Comparison of ENCODE assay signal across 19 cellular contexts in genomic region chr7:101598981-101599681, GRCh38. TPM values are rescaled to one million over a fixed set of nuclear protein-coding genes. Genes with fewer than 3 reads are reported as not detected.
A peak's percentile ranks its signal among the peaks of the same experiment; 100 is the strongest.
DNase-seq lines count a peak whose midpoint lies in the region; ATAC-seq and TF ChIP-seq lines count a peak whose summit lies in the region.
"Had no signal": no experiment of that assay in that cellular context is flagged by ENCODE, and none has a peak within 500 bp of the region (broad histone marks: within the 10 kb centered on the region; RNA-seq: fewer than 3 reads in every experiment).

No MANE protein-coding gene starts in this region.

- no peak for TF ChIP-seq POLR2A in vagina (IDR thresholded peaks at IDR 0.05)

- peaks cover 5% of the 10 kb centered on the region for H3K4me1 Mint-ChIP-seq in neural progenitor cell

- no peaks in the 10 kb centered on the region for H4K20me1 ChIP-seq in neural progenitor cell (ENCODE audit: low read depth)

- intact Hi-C loops in vagina (cut with DNase I): no loop called here

- no peak overlapping the region for H3K9ac ChIP-seq in neural progenitor cell

- no peaks in the 10 kb centered on the region for H3K36me3 Mint-ChIP-seq in neural progenitor cell
- H3K36me3 Mint-ChIP-seq: activated naive CD4-positive, alpha-beta T cell treated with anti-CD3 and anti-CD28 coated beads, Interleukin-2, amount 50 U/mL, for 72 hours; IgD-negative memory B cell had no signal

- H3K27ac ChIP-seq in HEK293 (ENCODE audit: extremely low read depth, low read depth, low read length): no peak overlapping the region
- no peak overlapping the region for H3K27ac ChIP-seq in neural progenitor cell
- peak overlapping the region; percentile 56 for H3K27ac ChIP-seq in vagina
- H3K27ac ChIP-seq in effector memory CD4-positive, alpha-beta T cell (ENCODE audit: insufficient read depth, low read length, poor library complexity, severe bottlenecking): no peak overlapping the region

- H3K27me3 Mint-ChIP-seq in neural progenitor cell (ENCODE audit: insufficient read depth, low read depth): peaks cover 9% of the 10 kb centered on the region

- H3K4me3 ChIP-seq in HEK293 (ENCODE audit: low read depth, low read length): no peak overlapping the region
- H3K4me3 ChIP-seq in foreskin fibroblast (ENCODE audit: low read depth in 1 of 2, low read length in 2 of 2): no peak overlapping the region
- H3K4me3 ChIP-seq in neural progenitor cell: no peak overlapping the region
- H3K4me3 ChIP-seq in vagina: no peak overlapping the region
- H3K4me3 ChIP-seq in effector memory CD4-positive, alpha-beta T cell (ENCODE audit: insufficient read depth, low read depth, low read length, poor library complexity, severe bottlenecking): no peak overlapping the region
- H3K4me3 ChIP-seq: MG63 had no signal

- TF ChIP-seq CTCF in HEK293 (tag by site-specific recombination; IDR thresholded peaks at IDR 0.05) (no peak), foreskin fibroblast (IDR thresholded peaks at IDR 0.05; ENCODE audit: low read depth, low read length) (no peak), neural progenitor cell (IDR thresholded peaks at IDR 0.05) (no peak), vagina (IDR thresholded peaks at IDR 0.05) (no peak)

- ATAC-seq in HG03196 (IDR thresholded peaks at IDR 0.05; ENCODE audit: unreplicated experiment): no peak
- ATAC-seq: activated naive CD4-positive, alpha-beta T cell treated with anti-CD3 and anti-CD28 coated beads, Interleukin-2, amount 50 U/mL, for 72 hours had no signal

- H3K4me3 Mint-ChIP-seq in neural progenitor cell: no peak overlapping the region
- H3K4me3 Mint-ChIP-seq: activated T-helper 1 cell treated with anti-CD3 and anti-CD28 coated beads, Interleukin-12 subunit alpha, Interleukin-12 subunit beta, Interleukin-2, Interleukin-4 antibody, amounts not matched to agents 30 ng/mL and 10 ng/mL and 1 ng/mL, durations not matched to agents 14 hours and 24 hours and 36 hours; IgD-negative memory B cell had no signal

- peaks cover 5% of the 10 kb centered on the region for H3K27me3 ChIP-seq in neural progenitor cell
- H3K27me3 ChIP-seq in vagina: no peaks in the 10 kb centered on the region
- H3K27me3 ChIP-seq in effector memory CD4-positive, alpha-beta T cell (replicated peaks; ENCODE audit: control insufficient read depth, insufficient read depth, low read length, poor library complexity, severe bottlenecking): no peaks in the 10 kb centered on the region
- H3K27me3 ChIP-seq: MG63 had no signal

- H3K79me2 ChIP-seq in neural progenitor cell (ENCODE audit: low read depth): no peaks in the 10 kb centered on the region

- H3K4me1 ChIP-seq in HEK293 (ENCODE audit: control insufficient read depth, insufficient read depth, low read length) (no peaks in the 10 kb centered on the region), neural progenitor cell (peaks cover 7% of the 10 kb centered on the region), vagina (peaks cover 14% of the 10 kb centered on the region)
- no peaks in the 10 kb centered on the region for H3K4me1 ChIP-seq in effector memory CD4-positive, alpha-beta T cell (ENCODE audit: control insufficient read depth, insufficient read depth, low read length, poor library complexity, severe bottlenecking)

- no peak overlapping the region for H3K27ac Mint-ChIP-seq in neural progenitor cell
- H3K27ac Mint-ChIP-seq: activated naive CD4-positive, alpha-beta T cell treated with anti-CD3 and anti-CD28 coated beads, Interleukin-2, amount 50 U/mL, for 72 hours; activated T-helper 1 cell treated with anti-CD3 and anti-CD28 coated beads, Interleukin-12 subunit alpha, Interleukin-12 subunit beta, Interleukin-2, Interleukin-4 antibody, amounts not matched to agents 30 ng/mL and 10 ng/mL and 1 ng/mL, durations not matched to agents 14 hours and 24 hours and 36 hours; IgD-negative memory B cell had no signal

- POLR2A ChIA-PET in HEK293 (lab: Yijun Ruan, JAX): no interaction called here

- H3K9me3 ChIP-seq in HEK293 (ENCODE audit: control insufficient read depth, insufficient read depth, low read depth, low read length): no peaks in the 10 kb centered on the region
- H3K9me3 ChIP-seq in neural progenitor cell (ENCODE audit: low read depth): no peaks in the 10 kb centered on the region
- no peaks in the 10 kb centered on the region for H3K9me3 ChIP-seq in vagina
- H3K9me3 ChIP-seq in effector memory CD4-positive, alpha-beta T cell (ENCODE audit: control insufficient read depth, low read length): no peaks in the 10 kb centered on the region
- H3K9me3 ChIP-seq: MG63 had no signal

- DNase-seq in foreskin fibroblast: peak; percentile 34 to 60
- no peak for DNase-seq in neural progenitor cell (ENCODE audit: low spot score)
- peak in 1 of 2 donors; percentile 91 for DNase-seq in vagina (ENCODE audit: extremely low spot score in 2 of 2)
- no peak for DNase-seq in effector memory CD4-positive, alpha-beta T cell
- no peak for DNase-seq in mucosa of gallbladder (ENCODE audit: low spot score)
- DNase-seq: activated CD4-positive, alpha-beta T cell treated with anti-CD3 and anti-CD28 coated beads for 1 hour; HCEC 1CT; MG63; midbrain; NCI-H510A treated with DMSO at 0.1 percent for 48 hours; stimulated activated CD4-positive, alpha-beta T cell treated with anti-CD3 and anti-CD28 coated beads, Interleukin-15, amount 100 ng/mL, for 24 hours had no signal

- no peak overlapping the region for H3K4me2 ChIP-seq in neural progenitor cell

- peaks cover 7% of the 10 kb centered on the region for H3F3A ChIP-seq in neural progenitor cell (ENCODE audit: low read depth)

- H3K36me3 ChIP-seq in HEK293 (ENCODE audit: control insufficient read depth in 2 of 2, insufficient read depth in 1 of 2, low read length in 2 of 2) (no peaks in the 10 kb centered on the region), neural progenitor cell (no peaks in the 10 kb centered on the region), vagina (no peaks in the 10 kb centered on the region)
- no peaks in the 10 kb centered on the region for H3K36me3 ChIP-seq in effector memory CD4-positive, alpha-beta T cell (ENCODE audit: control insufficient read depth, insufficient read depth, low read length)
- H3K36me3 ChIP-seq: MG63 had no signal

- peak overlapping the region; percentile 31 for H2AFZ ChIP-seq in neural progenitor cell (replicated peaks)

- CTCF ChIA-PET in HEK293 (lab: Yijun Ruan, JAX): interaction anchor here (1.5 to 2.4 kb wide), 2 partner anchors 56 to 638 kb away, joined by 4 to 8 read pairs; no protein-coding TSS in a partner anchor

- H3K9me3 Mint-ChIP-seq in neural progenitor cell: no peaks in the 10 kb centered on the region
- H3K9me3 Mint-ChIP-seq: activated naive CD4-positive, alpha-beta T cell treated with anti-CD3 and anti-CD28 coated beads, Interleukin-2, amount 50 U/mL, for 72 hours; activated T-helper 1 cell treated with anti-CD3 and anti-CD28 coated beads, Interleukin-12 subunit alpha, Interleukin-12 subunit beta, Interleukin-2, Interleukin-4 antibody, amounts not matched to agents 30 ng/mL and 10 ng/mL and 1 ng/mL, durations not matched to agents 14 hours and 24 hours and 36 hours; IgD-negative memory B cell had no signal

TF ChIP-seq in HEK293, 187 proteins besides CTCF, POLR2A, EP300 and RAD21 (continues in another document):
- TF ChIP-seq ZNF558 (tag by site-specific recombination; IDR thresholded peaks at IDR 0.05) (no peak), ZNF610 (tag by site-specific recombination; IDR thresholded peaks at IDR 0.05; ENCODE audit: borderline replicate concordance) (no peak), ZIC2 (tag by site-specific recombination; IDR thresholded peaks at IDR 0.05) (peak; percentile 72), ZNF341 (tag by site-specific recombination; IDR thresholded peaks at IDR 0.05; ENCODE audit: low read depth) (no peak), ZNF654 (tag by site-specific recombination; IDR thresholded peaks at IDR 0.05; ENCODE audit: low read depth) (no peak)
- TF ChIP-seq, protein P1, sequence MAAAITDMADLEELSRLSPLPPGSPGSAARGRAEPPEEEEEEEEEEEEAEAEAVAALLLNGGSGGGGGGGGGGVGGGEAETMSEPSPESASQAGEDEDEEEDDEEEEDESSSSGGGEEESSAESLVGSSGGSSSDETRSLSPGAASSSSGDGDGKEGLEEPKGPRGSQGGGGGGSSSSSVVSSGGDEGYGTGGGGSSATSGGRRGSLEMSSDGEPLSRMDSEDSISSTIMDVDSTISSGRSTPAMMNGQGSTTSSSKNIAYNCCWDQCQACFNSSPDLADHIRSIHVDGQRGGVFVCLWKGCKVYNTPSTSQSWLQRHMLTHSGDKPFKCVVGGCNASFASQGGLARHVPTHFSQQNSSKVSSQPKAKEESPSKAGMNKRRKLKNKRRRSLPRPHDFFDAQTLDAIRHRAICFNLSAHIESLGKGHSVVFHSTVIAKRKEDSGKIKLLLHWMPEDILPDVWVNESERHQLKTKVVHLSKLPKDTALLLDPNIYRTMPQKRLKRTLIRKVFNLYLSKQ (tag by site-specific recombination; IDR thresholded peaks at IDR 0.05; ENCODE audit: borderline replicate concordance): no peak

RNA-seq across cellular contexts. Expression of gene MYL10, which starts 30.0 kb away (rescaled TPM):
- total RNA-seq in neural progenitor cell (ENCODE audit: low replicate concordance): not detected in 2 replicates
- total RNA-seq in vagina: not detected
- total RNA-seq in mucosa of gallbladder: not detected
- total RNA-seq: activated naive CD4-positive, alpha-beta T cell treated with anti-CD3 and anti-CD28 coated beads, Interleukin-2, amount 50 U/mL, for 72 hours; activated T-helper 1 cell treated with anti-CD3 and anti-CD28 coated beads, Interleukin-12 subunit alpha, Interleukin-12 subunit beta, Interleukin-2, Interleukin-4 antibody, amounts not matched to agents 30 ng/mL and 10 ng/mL and 1 ng/mL, durations not matched to agents 14 hours and 24 hours and 36 hours; Calu3; renal cortical epithelial cell; temporal lobe had no signal

Comparison
In these comparisons a context has a peak if more than half of its experiments do, and no peak if none do; other contexts are left out.
1. DNase-seq: peak in foreskin fibroblast (2 of 2); none in neural progenitor cell (single experiment), effector memory CD4-positive, alpha-beta T cell (0 of 3) and mucosa of gallbladder (single experiment).